ENCODE assay signal across 1 cellular context in the genomic region with DNA sequence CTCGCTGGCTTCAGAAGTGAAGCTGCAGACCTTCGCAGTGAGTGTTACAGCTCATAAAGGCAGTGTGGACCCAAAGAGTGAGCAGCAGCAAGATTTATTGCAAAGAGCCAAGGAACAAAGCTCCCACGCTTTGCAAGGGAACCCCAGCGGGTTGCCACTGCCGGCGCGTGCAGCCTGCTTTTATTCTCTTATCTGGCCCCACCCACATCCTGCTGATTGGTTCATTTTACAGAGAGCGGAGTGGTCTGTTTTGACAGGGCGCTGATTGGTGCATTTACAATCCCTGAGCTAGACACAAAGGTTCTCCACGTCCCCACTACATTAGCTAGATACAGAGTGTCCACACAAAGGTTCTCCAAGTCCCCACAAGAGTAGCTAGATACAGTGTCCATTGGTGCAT. TPM values are rescaled to one million over a fixed set of nuclear protein-coding genes. Genes with fewer than 3 reads are reported as not detected.
"Had no signal": no experiment of that assay in that cellular context is flagged by ENCODE, and none has a peak within 500 bp of the region (broad histone marks: within the 10 kb centered on the region; RNA-seq: fewer than 3 reads in every experiment).

No MANE protein-coding gene starts in this region.

RNA-seq across cellular contexts. Expression of gene THSD1, which starts 1.5 kb away (rescaled TPM):
- polyA plus RNA-seq: cardiac muscle cell had no signal
